ENCODE assay signal across 18 cellular contexts in genomic region chr11:113574586-113574985, GRCh38.
"Had no signal": no experiment of that assay in that cellular context is flagged by ENCODE, and none has a peak within 500 bp of the region (broad histone marks: within the 10 kb centered on the region; RNA-seq: fewer than 3 reads in every experiment).

No MANE protein-coding gene starts in this region.

- H3K9me3 ChIP-seq: body of pancreas, left ventricle myocardium inferior, transverse colon had no signal

- H3K27me3 ChIP-seq: body of pancreas, cardiac muscle cell, transverse colon had no signal

- FAIRE-seq: frontal cortex, urothelium cell line had no signal

- DNase-seq: activated CD4-positive, alpha-beta memory T cell treated with anti-CD3 and anti-CD28 coated beads for 36 hours; activated gamma-delta T cell treated with Interleukin-2 at 50 U/mL for 16 hours; activated T-cell treated with anti-CD3 and anti-CD28 coated beads, Interleukin-2, amount 50 U/mL, for 1 hour; anterior cingulate cortex; body of pancreas; effector CD4-positive, alpha-beta T cell; erythroblast; hippocampal formation; left ventricle myocardium inferior; naive thymus-derived CD8-positive, alpha-beta T cell; stimulated activated CD4-positive, alpha-beta T cell treated with anti-CD3 and anti-CD28 coated beads, Interleukin-15, amount 100 ng/mL, for 24 hours; stimulated activated naive B cell treated with anti-CD40 and anti-IgM and Interleukin-4, amounts not matched to agents 10 μg/mL and 1 μg/mL and 100 μg/mL, for 72 hours; T-helper 9 cell; transverse colon had no signal

- H3K4me3 ChIP-seq: body of pancreas, cardiac muscle cell, left ventricle myocardium inferior, smooth muscle cell, transverse colon had no signal

- H3K4me2 ChIP-seq: smooth muscle cell had no signal

- H3K27ac ChIP-seq: body of pancreas, cardiac muscle cell, left ventricle myocardium inferior, transverse colon had no signal

- H3K4me1 ChIP-seq: body of pancreas, transverse colon had no signal

- H3K36me3 ChIP-seq: cardiac muscle cell, left ventricle myocardium inferior, transverse colon had no signal
